In genomic region chr5:149543361-149544198, GRCh38 we compare ENCODE assay signal across 1 cellular context.
TF ChIP-seq lines count a peak whose summit lies in the region.

No MANE protein-coding gene starts in this region.

TF ChIP-seq in HEK293, 187 proteins besides CTCF, POLR2A, EP300 and RAD21 (continued from another document):
- TF ChIP-seq PRDM6 (tag by site-specific recombination; IDR thresholded peaks at IDR 0.05) (peak; percentile 39), ZNF670 (tag by site-specific recombination; IDR thresholded peaks at IDR 0.05; ENCODE audit: low read depth) (no peak), YY2 (tag by site-specific recombination; IDR thresholded peaks at IDR 0.05) (no peak), ZNF768 (tag by site-specific recombination; IDR thresholded peaks at IDR 0.05) (no peak), BCL11B (tag by site-specific recombination; IDR thresholded peaks at IDR 0.05; ENCODE audit: low read depth) (no peak), OSR2 (tag by site-specific recombination; IDR thresholded peaks at IDR 0.05) (peak; percentile 29; the same call in 1 of the 2 replicates), ZNF585B (tag by site-specific recombination; IDR thresholded peaks at IDR 0.05) (no peak), ZSCAN4 (tag by site-specific recombination; IDR thresholded peaks at IDR 0.05) (no peak), SCRT1 (tag by site-specific recombination; IDR thresholded peaks at IDR 0.05; ENCODE audit: borderline replicate concordance) (no peak), RBAK (tag by site-specific recombination; IDR thresholded peaks at IDR 0.05) (no peak), ZNF843 (tag by site-specific recombination; IDR thresholded peaks at IDR 0.05) (peak; percentile 13; the same call in 1 of the 2 replicates)
